In genomic region chr5:173055983-173056782, GRCh38 we compare ENCODE assay signal across 1 cellular context.
A peak's percentile ranks its signal among the peaks of the same experiment; 100 is the strongest.
TF ChIP-seq lines count a peak whose summit lies in the region.

CREBRF (plus strand) TSS chr5:173056352; CDS start chr5:173080776, 24,424 bp downstream.

TF ChIP-seq in HepG2, 621 proteins besides CTCF, POLR2A, EP300 and RAD21 (continued from another document and continues in another):
- TF ChIP-seq ZNF687 (CRISPR knock-in tag; IDR thresholded peaks at IDR 0.05) (peak; percentile 73), CENPT (CRISPR knock-in tag; IDR thresholded peaks at IDR 0.05; ENCODE audit: low read depth) (no peak), ZHX2 (IDR thresholded peaks at IDR 0.05; ENCODE audit: low read depth) (no peak; the same call in 1 of the 2 replicates), ZHX2 (CRISPR knock-in tag; IDR thresholded peaks at IDR 0.05; ENCODE audit: borderline replicate concordance) (0 out of 2 replicates have a peak, but pooled peaks have one; percentile 43), BHLHE40 (IDR thresholded peaks at IDR 0.05; ENCODE audit: low read length) (peak; percentile 97), MAX (IDR thresholded peaks at IDR 0.05) (peak; percentile 96), ZNF431 (CRISPR knock-in tag; IDR thresholded peaks at IDR 0.05; ENCODE audit: borderline replicate concordance, low read depth) (0 out of 2 replicates have a peak, but pooled peaks have one; percentile 25), HOXA3 (CRISPR knock-in tag; IDR thresholded peaks at IDR 0.05) (peak; percentile 56), SNAI1 (CRISPR knock-in tag; IDR thresholded peaks at IDR 0.05; ENCODE audit: borderline replicate concordance) (peak; percentile 50; the same call in 1 of the 2 replicates), FOXP1 (IDR thresholded peaks at IDR 0.05) (0 out of 2 replicates have a peak, but pooled peaks have one; percentile 11), FOXP1 (CRISPR knock-in tag; IDR thresholded peaks at IDR 0.05) (peak; percentile 40; the same call in 1 of the 2 replicates), HMGXB4 (CRISPR knock-in tag; IDR thresholded peaks at IDR 0.05; ENCODE audit: borderline replicate concordance in 1 of 2, low read depth in 1 of 2) (peak in 1 of 2 experiments; percentile 47; a peak in 1 of 4 replicates), PRDM10 (CRISPR knock-in tag; IDR thresholded peaks at IDR 0.05; ENCODE audit: low read depth) (0 out of 2 replicates have a peak, but pooled peaks have one; percentile 36), ZNF577 (CRISPR knock-in tag; IDR thresholded peaks at IDR 0.05; ENCODE audit: borderline replicate concordance, low read depth) (no peak), BCL3 (CRISPR knock-in tag; IDR thresholded peaks at IDR 0.05) (0 out of 2 replicates have a peak, but pooled peaks have one; percentile 52), NONO (IDR thresholded peaks at IDR 0.05) (no peak), NONO (CRISPR knock-in tag; conservative IDR thresholded peaks at IDR 0.05) (peak; percentile 64), RFX5 (IDR thresholded peaks at IDR 0.05; ENCODE audit: low read depth, low read length) (peak; percentile 83), SKI (IDR thresholded peaks at IDR 0.05; ENCODE audit: partially characterized antibody) (peak; percentile 30), ZNF788 (CRISPR knock-in tag; IDR thresholded peaks at IDR 0.05; ENCODE audit: borderline replicate concordance) (peak; percentile 46; the same call in 1 of the 2 replicates), ZNF292 (CRISPR knock-in tag; IDR thresholded peaks at IDR 0.05; ENCODE audit: borderline replicate concordance, low read depth) (no peak), ZNF350 (CRISPR knock-in tag; IDR thresholded peaks at IDR 0.05; ENCODE audit: borderline replicate concordance, low read depth) (peak; percentile 43; the same call in 1 of the 2 replicates), USF2 (IDR thresholded peaks at IDR 0.05; ENCODE audit: low read depth, low read length) (peak; percentile 94), USF2 (CRISPR knock-in tag; IDR thresholded peaks at IDR 0.05; ENCODE audit: borderline replicate concordance) (peak; percentile 99; the same call in 1 of the 2 replicates), KAT8 (CRISPR knock-in tag; IDR thresholded peaks at IDR 0.05) (peak; percentile 89), ZNF510 (CRISPR knock-in tag; IDR thresholded peaks at IDR 0.05; ENCODE audit: low read depth) (no peak), ZNF749 (CRISPR knock-in tag; IDR thresholded peaks at IDR 0.05; ENCODE audit: borderline replicate concordance) (peak; percentile 19; the same call in 1 of the 2 replicates), ZNF709 (CRISPR knock-in tag; IDR thresholded peaks at IDR 0.05) (peak; percentile 82; the same call in 1 of the 2 replicates), ZNF670 (CRISPR knock-in tag; IDR thresholded peaks at IDR 0.05; ENCODE audit: borderline replicate concordance) (0 out of 2 replicates have a peak, but pooled peaks have one; percentile 51), SALL1 (CRISPR knock-in tag; IDR thresholded peaks at IDR 0.05) (peak; percentile 83), ZNF766 (CRISPR knock-in tag; IDR thresholded peaks at IDR 0.05; ENCODE audit: borderline replicate concordance) (no peak), PHF20 (CRISPR knock-in tag; IDR thresholded peaks at IDR 0.05) (peak; percentile 74), ZNF710 (CRISPR knock-in tag; IDR thresholded peaks at IDR 0.05; ENCODE audit: borderline replicate concordance) (peak; percentile 57), SPEN (CRISPR knock-in tag; IDR thresholded peaks at IDR 0.05; ENCODE audit: low read depth) (peak; percentile 67; the same call in 1 of the 2 replicates)
